25 cellular contexts compared by ENCODE assay signal in the genomic region with DNA sequence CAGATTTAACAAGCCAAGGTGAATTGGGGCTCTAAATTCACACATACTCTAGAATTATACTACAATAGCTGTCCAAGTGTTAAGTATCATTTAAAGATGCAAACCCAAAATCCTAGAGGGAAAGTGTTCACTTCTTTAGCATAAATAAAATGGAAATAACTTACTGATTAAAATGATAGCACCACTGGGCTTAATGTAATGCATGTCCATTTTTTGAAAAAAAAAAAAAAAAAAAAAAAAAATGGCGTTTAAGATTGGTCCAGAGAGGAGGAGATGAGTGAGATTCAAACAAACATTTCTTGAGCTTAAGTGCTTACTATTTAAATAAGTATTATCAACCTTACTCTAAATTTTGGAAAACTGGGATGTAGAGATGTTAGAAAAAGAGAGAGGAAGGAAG.
"Had no signal": no experiment of that assay in that cellular context is flagged by ENCODE, and none has a peak within 500 bp of the region (broad histone marks: within the 10 kb centered on the region; RNA-seq: fewer than 3 reads in every experiment).

No MANE protein-coding gene starts in this region.

- H3K27me3 Mint-ChIP-seq: naive B cell had no signal

- H3K36me3 Mint-ChIP-seq: mesothelial cell of epicardium; naive B cell; naive thymus-derived CD8-positive, alpha-beta T cell had no signal

- H3K27me3 ChIP-seq: dorsolateral prefrontal cortex, esophagus squamous epithelium, gastrocnemius medialis, heart right ventricle, left lung had no signal

- H3K27ac ChIP-seq: coronary artery, dorsolateral prefrontal cortex, epithelial cell of prostate, esophagus squamous epithelium, gastrocnemius medialis, heart right ventricle, left lung, lower lobe of right lung had no signal

- H3K4me1 ChIP-seq: esophagus squamous epithelium, gastrocnemius medialis, heart right ventricle, left lung, lower lobe of right lung had no signal

- H3K4me1 Mint-ChIP-seq: naive thymus-derived CD8-positive, alpha-beta T cell had no signal

- H3K4me3 ChIP-seq: coronary artery, dorsolateral prefrontal cortex, esophagus squamous epithelium, gastrocnemius medialis, heart right ventricle, left lung, lower lobe of right lung, mucosa of descending colon had no signal

- ATAC-seq: esophagus mucosa; gastrocnemius medialis; heart right ventricle; left cardiac atrium; left lung; left ventricle myocardium superior; lower lobe of right lung; naive thymus-derived CD8-positive, alpha-beta T cell had no signal

- DNase-seq: dermis blood vessel endothelial cell; dorsolateral prefrontal cortex; effector CD4-positive, alpha-beta T cell; effector memory CD4-positive, alpha-beta T cell; erythroblast; esophagus squamous epithelium; foreskin fibroblast; foreskin melanocyte; gastrocnemius medialis; glutamatergic neuron; head of caudate nucleus; heart right ventricle; hippocampal formation; left cardiac atrium; left lung; left ventricle myocardium superior; lower lobe of right lung; mesenchymal stem cell; naive B cell; naive thymus-derived CD8-positive, alpha-beta T cell had no signal

- H3K27ac Mint-ChIP-seq: mesothelial cell of epicardium; naive B cell; naive thymus-derived CD8-positive, alpha-beta T cell had no signal

- H3K36me3 ChIP-seq: esophagus squamous epithelium, gastrocnemius medialis, heart right ventricle, left lung, lower lobe of right lung had no signal

- H3K9me3 ChIP-seq: esophagus squamous epithelium, gastrocnemius medialis, heart right ventricle, left lung, lower lobe of right lung, mucosa of descending colon had no signal

- H3K4me3 Mint-ChIP-seq: mesothelial cell of epicardium; naive B cell; naive thymus-derived CD8-positive, alpha-beta T cell had no signal
